ENCODE assay signal across 10 cellular contexts in genomic region chr19:13101590-13102415, GRCh38. TPM values are rescaled to one million over a fixed set of nuclear protein-coding genes. Genes with fewer than 3 reads are reported as not detected.
DNase-seq lines count a peak whose midpoint lies in the region; ATAC-seq and TF ChIP-seq lines count a peak whose summit lies in the region.
"Had no signal": no experiment of that assay in that cellular context is flagged by ENCODE, and none has a peak within 500 bp of the region (broad histone marks: within the 10 kb centered on the region; RNA-seq: fewer than 3 reads in every experiment).

No MANE protein-coding gene starts in this region.

- no peaks in the 10 kb centered on the region for H3K36me3 ChIP-seq in muscle layer of duodenum (ENCODE audit: control insufficient read depth in 1 of 2, insufficient read depth in 2 of 2, low read length in 2 of 2)

- H3K9me3 Mint-ChIP-seq in stimulated activated naive CD8-positive, alpha-beta T cell treated with anti-CD3 and anti-CD28 coated beads, Interleukin-15, Interleukin-2, amounts not matched to agents 100 ng/mL and 50 ng/mL, for 24 hours: no peaks in the 10 kb centered on the region

- no peaks in the 10 kb centered on the region for H3K27me3 ChIP-seq in muscle layer of duodenum (ENCODE audit: low read depth, low read length)

- H3K36me3 Mint-ChIP-seq in stimulated activated naive CD8-positive, alpha-beta T cell treated with anti-CD3 and anti-CD28 coated beads, Interleukin-15, Interleukin-2, amounts not matched to agents 100 ng/mL and 50 ng/mL, for 24 hours (ENCODE audit: low read depth): peaks cover 12% of the 10 kb centered on the region

- peaks cover 9% of the 10 kb centered on the region for H3K27me3 Mint-ChIP-seq in stimulated activated naive CD8-positive, alpha-beta T cell treated with anti-CD3 and anti-CD28 coated beads, Interleukin-15, Interleukin-2, amounts not matched to agents 100 ng/mL and 50 ng/mL, for 24 hours

- H3K4me1 ChIP-seq in muscle layer of duodenum (ENCODE audit: control insufficient read depth in 1 of 2, insufficient read depth in 2 of 2, low read length in 2 of 2): peaks cover 9 to 41% of the 10 kb centered on the region in 2 donors

- H3K27ac ChIP-seq in muscle layer of duodenum (ENCODE audit: low read length): peak overlapping the region; percentile 31

- TF ChIP-seq CTCF in cardiac fibroblast (IDR thresholded peaks at IDR 0.05; ENCODE audit: low read depth, low read length): no peak

- ATAC-seq in stimulated activated naive CD8-positive, alpha-beta T cell treated with anti-CD3 and anti-CD28 coated beads, Interleukin-15, Interleukin-2, amounts not matched to agents 100 U/mL and 50 U/mL, for 24 hours: no peak
- ATAC-seq in GM19467 (IDR thresholded peaks at IDR 0.05; ENCODE audit: unreplicated experiment): no peak
- no peak for ATAC-seq in GM18909 (IDR thresholded peaks at IDR 0.05; ENCODE audit: poor library complexity, unreplicated experiment)
- ATAC-seq in GM18517 (IDR thresholded peaks at IDR 0.05; ENCODE audit: unreplicated experiment): no peak

- peaks cover 67% of the 10 kb centered on the region for H3K4me1 Mint-ChIP-seq in stimulated activated naive CD8-positive, alpha-beta T cell treated with anti-CD3 and anti-CD28 coated beads, Interleukin-15, Interleukin-2, amounts not matched to agents 100 ng/mL and 50 ng/mL, for 24 hours (ENCODE audit: low read depth)

- H3K4me3 ChIP-seq in cardiac fibroblast (replicated peaks in 1 of 2; ENCODE audit: low read depth in 2 of 2, low read length in 2 of 2) (peak overlapping the region; percentile 27), muscle layer of duodenum (ENCODE audit: low read depth in 1 of 2, low read length in 2 of 2) (peak overlapping the region; percentile 53 to 65)

- no peaks in the 10 kb centered on the region for H3K9me3 ChIP-seq in muscle layer of duodenum (ENCODE audit: control insufficient read depth in 1 of 2, low read length in 2 of 2)

- H3K4me3 Mint-ChIP-seq in stimulated activated naive CD8-positive, alpha-beta T cell treated with anti-CD3 and anti-CD28 coated beads, Interleukin-15, Interleukin-2, amounts not matched to agents 100 ng/mL and 50 ng/mL, for 24 hours: peak overlapping the region; percentile 75

- no peak for DNase-seq in stimulated activated naive CD8-positive, alpha-beta T cell treated with anti-CD3 and anti-CD28 coated beads, Interleukin-15, Interleukin-2, amounts not matched to agents 100 U/mL and 50 U/mL, for 24 hours
- no peak for DNase-seq in cardiac fibroblast (ENCODE audit: low read depth in 2 of 2)
- DNase-seq in dermis blood vessel endothelial cell: no peak
- DNase-seq: DMS79 treated with DMSO at 0.1 percent for 48 hours, NCI-H2227 treated with DMSO at 0.1 percent for 48 hours had no signal

- peak overlapping the region; percentile 66 for H3K27ac Mint-ChIP-seq in stimulated activated naive CD8-positive, alpha-beta T cell treated with anti-CD3 and anti-CD28 coated beads, Interleukin-15, Interleukin-2, amounts not matched to agents 100 ng/mL and 50 ng/mL, for 24 hours

RNA-seq across cellular contexts. Expression of gene LYL1, which starts 0.9 kb away (rescaled TPM):
- total RNA-seq in dermis blood vessel endothelial cell: 51.8 and 55.0 TPM in 2 replicates

RNA-seq across cellular contexts. Expression of gene TRMT1, which starts 14.7 kb away (rescaled TPM):
- 44.7 and 47.0 TPM in 2 replicates for total RNA-seq in dermis blood vessel endothelial cell

RNA-seq across cellular contexts. Expression of gene NACC1, which starts 16.3 kb away (rescaled TPM):
- 35.9 and 136 TPM in 2 replicates for total RNA-seq in dermis blood vessel endothelial cell

RNA-seq across cellular contexts. Expression of gene STX10, which starts 48.4 kb away (rescaled TPM):
- total RNA-seq in dermis blood vessel endothelial cell: 69.9 and 84.6 TPM in 2 replicates

RNA-seq across cellular contexts. Expression of gene IER2, which starts 48.4 kb away (rescaled TPM):
- 25.5 and 30.8 TPM in 2 replicates for total RNA-seq in dermis blood vessel endothelial cell
